In genomic region chr18:9736942-9737813, GRCh38 we compare ENCODE assay signal across 14 cellular contexts. TPM values are rescaled to one million over a fixed set of nuclear protein-coding genes. Genes with fewer than 3 reads are reported as not detected.
A peak's percentile ranks its signal among the peaks of the same experiment; 100 is the strongest.
DNase-seq lines count a peak whose midpoint lies in the region; ATAC-seq, FAIRE-seq and TF ChIP-seq lines count a peak whose summit lies in the region.
"Had no signal": no experiment of that assay in that cellular context is flagged by ENCODE, and none has a peak within 500 bp of the region (broad histone marks: within the 10 kb centered on the region; RNA-seq: fewer than 3 reads in every experiment).

No MANE protein-coding gene starts in this region.

- H3K27me3 ChIP-seq in IMR-90 (ENCODE audit: control insufficient read depth, insufficient read depth, low read length) (no peaks in the 10 kb centered on the region; the same call in 1 of the 2 replicates), foreskin keratinocyte (no peaks in the 10 kb centered on the region)
- H3K27me3 ChIP-seq: BLaER1, brain microvascular endothelial cell, SJSA1 had no signal

- 24% methylated on average over 2 of the region's 11 CpGs; no CpG with 5 or more reads in 1 of the 2 experiments for WGBS in IMR-90 (ENCODE audit: extremely low coverage in 2 of 2, insufficient read length in 1 of 2), 2 experiments

- no peak overlapping the region for H3K14ac ChIP-seq in IMR-90 (replicated peaks; ENCODE audit: low read depth, low read length)

- H2BK5ac ChIP-seq in IMR-90 (ENCODE audit: low read depth, low read length, poor library complexity, severe bottlenecking), result no peak overlapping the region

- intact Hi-C loops in IMR-90 (cut with micrococcal nuclease) (no loop called here), left cardiac atrium (cut with DNase I) (no loop called here)

- CTCF ChIA-PET in IMR-90 (lab: Yijun Ruan, JAX), result no interaction called here

- peaks cover 62% of the 10 kb centered on the region for H4K20me1 ChIP-seq in IMR-90 (ENCODE audit: insufficient read depth, low read length)
- H4K20me1 ChIP-seq: BLaER1 had no signal

- peak; percentile 85 for FAIRE-seq in RCC 7860 (lab: Jason Lieb, UNC)
- FAIRE-seq: frontal cortex had no signal

- H3K56ac ChIP-seq in IMR-90 (ENCODE audit: extremely low read depth, insufficient read depth, low read length), result no peak overlapping the region

- no peak overlapping the region for H4K8ac ChIP-seq in IMR-90 (ENCODE audit: low read depth in 2 of 2, low read length in 2 of 2)

- in situ Hi-C loops in IMR-90 (cut with MboI; ENCODE audit: low sequenced_read_pairs), result no loop called here

- no peak overlapping the region for H2BK120ac ChIP-seq in IMR-90 (ENCODE audit: low read depth, low read length)

- H3K36me3 ChIP-seq in IMR-90 (ENCODE audit: control insufficient read depth, insufficient read depth, low read length), result peaks cover 5% of the 10 kb centered on the region; the same call in 1 of the 2 replicates
- H3K36me3 ChIP-seq: BLaER1 had no signal

- no peak overlapping the region for H4K91ac ChIP-seq in IMR-90 (ENCODE audit: insufficient read depth, low read depth, low read length)

- H2BK20ac ChIP-seq in IMR-90 (ENCODE audit: low read depth, low read length), result no peak overlapping the region

- no peak overlapping the region for H3K23ac ChIP-seq in IMR-90 (ENCODE audit: low read depth, low read length)

- H3K4me3 ChIP-seq in IMR-90 (ENCODE audit: insufficient read depth, low read depth, low read length), result no peak overlapping the region
- H3K4me3 ChIP-seq: BLaER1, SJSA1 had no signal

- POLR2A ChIA-PET in IMR-90 (lab: Charles Lee; ENCODE audit: unreplicated experiment), result no interaction called here

- H3K27ac ChIP-seq in IMR-90 (ENCODE audit: insufficient read depth, low read length) (no peak overlapping the region), foreskin keratinocyte (no peak overlapping the region)
- H3K27ac ChIP-seq: BLaER1, brain microvascular endothelial cell, SJSA1 had no signal

- no peak overlapping the region for H3K9ac ChIP-seq in IMR-90 (ENCODE audit: low read depth, low read length)
- H3K9ac ChIP-seq: BLaER1 had no signal

- H2AK9ac ChIP-seq in IMR-90 (replicated peaks; ENCODE audit: low read depth, low read length, poor library complexity), result no peak overlapping the region

- TF ChIP-seq CTCF in IMR-90 (conservative IDR thresholded peaks at IDR 0.05; ENCODE audit: low read depth, low read length), result no peak
- no peak for TF ChIP-seq CTCF in foreskin keratinocyte (conservative IDR thresholded peaks at IDR 0.05)

- no peaks in the 10 kb centered on the region for H3K9me3 ChIP-seq in IMR-90 (ENCODE audit: control insufficient read depth, insufficient read depth, low read length)
- H3K9me3 ChIP-seq: BLaER1, SJSA1 had no signal

- no TSS peak for BruUV-seq in IMR-90 (replicated peaks; lab: Mats Ljungman, UMichigan)

- H3K18ac ChIP-seq in IMR-90 (ENCODE audit: low read depth, low read length), result no peak overlapping the region

- no peak overlapping the region for H2AFZ ChIP-seq in IMR-90 (replicated peaks; ENCODE audit: low read length, poor library complexity)

- dilution Hi-C loops in IMR-90 (cut with HindIII; ENCODE audit: low sequenced_read_pairs, unreplicated experiment), result no loop called here

- TF ChIP-seq RAD21 in IMR-90 (IDR thresholded peaks at IDR 0.05; ENCODE audit: low read length), result no peak

- no peak overlapping the region for H3K4ac ChIP-seq in IMR-90 (ENCODE audit: low read depth, low read length)

- no peak overlapping the region for H4K5ac ChIP-seq in IMR-90 (ENCODE audit: low read depth, low read length)

- peaks cover 16% of the 10 kb centered on the region for H3K9me1 ChIP-seq in IMR-90 (ENCODE audit: insufficient read depth, low read length)

- no peak overlapping the region for H2AK5ac ChIP-seq in IMR-90 (ENCODE audit: low read depth, low read length)

- TF ChIP-seq POLR2A in IMR-90 (IDR thresholded peaks at IDR 0.05; ENCODE audit: low read depth, low read length), result no peak

- peaks cover 15 to 55% of the 10 kb centered on the region in 2 experiments; a peak in 3 of 4 replicates for H3K79me1 ChIP-seq in IMR-90 (ENCODE audit: low read depth in 1 of 2, low read length in 2 of 2)

- ATAC-seq in IMR-90 (ENCODE audit: low read depth) (peak; percentile 63), foreskin keratinocyte (peak; percentile 71), GM21360 (IDR thresholded peaks at IDR 0.05; ENCODE audit: unreplicated experiment) (no peak), GM18519 (IDR thresholded peaks at IDR 0.05; ENCODE audit: low FRiP score, unreplicated experiment) (no peak), left cardiac atrium (no peak)
- ATAC-seq: activated CD8-positive, alpha-beta T cell treated with anti-CD3 and anti-CD28 coated beads for 36 hours had no signal

- H2BK15ac ChIP-seq in IMR-90 (ENCODE audit: low read depth, low read length), result no peak overlapping the region

- H3K4me1 ChIP-seq in IMR-90 (ENCODE audit: control insufficient read depth, insufficient read depth, low read length) (peaks cover 11% of the 10 kb centered on the region), foreskin keratinocyte (peaks cover 15% of the 10 kb centered on the region)

- DNase-seq in AG08395 (ENCODE audit: low spot score) (peak; percentile 42), IMR-90 (peak; percentile 71), RCC 7860 (ENCODE audit: low spot score) (peak; percentile 69), foreskin keratinocyte (peak in 1 of 2 donors; percentile 46), left cardiac atrium (no peak)
- DNase-seq in activated naive CD4-positive, alpha-beta T cell treated with anti-CD3 and anti-CD28 coated beads, Interleukin-2, amount 50 U/mL, for 16 hours, result no peak
- DNase-seq: activated CD8-positive, alpha-beta T cell treated with anti-CD3 and anti-CD28 coated beads for 36 hours; brain microvascular endothelial cell; naive B cell had no signal

- peak overlapping the region; percentile 18; the same call in 1 of the 2 replicates for H3K4me2 ChIP-seq in IMR-90 (ENCODE audit: low read depth, low read length)
- H3K4me2 ChIP-seq: BLaER1 had no signal

TF ChIP-seq in IMR-90, 13 proteins besides CTCF, POLR2A, EP300 and RAD21:
- TF ChIP-seq FOS (IDR thresholded peaks at IDR 0.05; ENCODE audit: low read depth, low read length) (peak; percentile 33; the same call in 1 of the 2 replicates), MXI1 (IDR thresholded peaks at IDR 0.05; ENCODE audit: borderline replicate concordance, low read depth, low read length) (no peak), BHLHE40 (IDR thresholded peaks at IDR 0.05; ENCODE audit: low read depth, low read length) (peak; percentile 24), MAZ (IDR thresholded peaks at IDR 0.05; ENCODE audit: borderline replicate concordance, low read depth, low read length) (no peak)

RNA-seq across cellular contexts. Expression of gene RAB31, which starts 29.1 kb away (rescaled TPM):
- 26.9 and 28.9 TPM in 2 replicates for total RNA-seq in IMR-90 (2012; rRNA removed)
- 12.3 and 13.8 TPM in 2 replicates for polyA plus RNA-seq in IMR-90 (2012; rRNA removed)
- 5.7 and 7.0 TPM in 2 replicates for polyA plus RNA-seq in IMR-90 (2012; cell fraction: cytosol; rRNA removed)
- polyA plus RNA-seq in IMR-90 (2012; cell fraction: nucleus; rRNA removed; ENCODE audit: low replicate concordance), result 13.4 and 18.7 TPM in 2 replicates
- total RNA-seq in foreskin keratinocyte, result 35.2 and 51.7 TPM in 2 replicates
- polyA plus RNA-seq in foreskin keratinocyte, result 19.1 and 23.9 TPM in 2 replicates
- total RNA-seq in left cardiac atrium, result 10 to 100 TPM; 21.2 to 31.1 TPM

Comparison
In these comparisons a context has a peak if more than half of its experiments do, and no peak if none do; other contexts are left out.
1. DNase-seq: peak in AG08395 (single experiment), IMR-90 (single experiment) and RCC 7860 (single experiment); none in left cardiac atrium (single experiment) and activated naive CD4-positive, alpha-beta T cell treated with anti-CD3 and anti-CD28 coated beads, Interleukin-2, amount 50 U/mL, for 16 hours (single experiment).
2. ATAC-seq: peak in IMR-90 (single experiment) and foreskin keratinocyte (single experiment); none in GM21360 (single experiment), GM18519 (single experiment) and left cardiac atrium (0 of 2).